In the genomic region with DNA sequence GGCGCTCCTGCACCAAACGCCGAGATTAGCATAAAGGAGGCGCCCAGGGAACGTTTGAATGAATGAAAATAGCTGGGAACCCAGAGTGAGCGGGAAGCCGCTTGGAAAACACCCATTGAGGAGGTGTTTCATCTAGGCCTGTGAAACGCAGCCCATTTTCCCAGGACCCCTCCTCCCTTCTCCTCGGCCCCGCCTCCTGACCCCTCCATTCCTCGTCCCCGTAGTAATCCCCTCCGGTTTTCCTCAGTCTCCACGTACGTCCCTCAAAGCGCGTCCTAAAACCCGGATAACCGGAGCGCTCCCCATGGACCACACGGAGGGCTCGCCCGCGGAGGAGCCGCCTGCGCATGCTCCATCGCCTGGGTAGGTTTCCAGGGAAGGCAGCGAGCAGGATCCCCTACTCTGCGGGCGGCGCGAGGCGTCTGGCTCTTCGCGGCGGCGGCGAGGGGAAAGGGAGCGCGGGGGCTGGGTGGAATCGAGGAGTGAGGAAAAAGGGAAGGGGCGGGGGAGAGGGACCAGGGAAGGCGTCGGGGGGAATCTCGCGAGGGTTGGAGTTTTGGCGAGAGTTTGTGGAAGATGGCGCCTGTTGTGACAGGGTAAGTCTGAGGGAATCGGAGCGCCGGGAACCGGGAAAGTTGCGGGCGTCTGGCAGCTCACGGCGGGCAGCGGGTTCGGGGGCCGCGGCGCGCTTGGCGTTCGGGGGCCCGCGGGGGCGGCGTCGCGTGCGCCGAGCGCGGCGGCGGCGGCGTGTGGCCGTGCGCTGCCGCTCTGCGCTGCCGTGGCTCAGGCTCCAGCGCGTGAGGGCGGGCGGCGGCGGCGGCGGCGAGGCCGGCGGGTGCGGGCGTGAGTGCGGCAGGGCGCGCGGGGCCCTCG, we compare ENCODE assay signal across 8 cellular contexts. TPM values are rescaled to one million over a fixed set of nuclear protein-coding genes. Genes with fewer than 3 reads are reported as not detected.
A peak's percentile ranks its signal among the peaks of the same experiment; 100 is the strongest.
DNase-seq lines count a peak whose midpoint lies in the region; TF ChIP-seq lines count a peak whose summit lies in the region.

A gene (plus strand): TSS at position 562 of the 873 bp plus-strand sequence. CDS start 15 bp downstream, at position 577.

- H3K36me3 Mint-ChIP-seq in activated naive CD8-positive, alpha-beta T cell treated with anti-CD3 and anti-CD28 coated beads for 36 hours, result peaks cover 21% of the 10 kb centered on the region
- peaks cover 6% of the 10 kb centered on the region for H3K36me3 Mint-ChIP-seq in glutamatergic neuron (ENCODE audit: unreplicated experiment)

- DNase-seq in HFF-Myc (ENCODE audit: extremely low read depth, low read depth), result peak; percentile 94
- peak; percentile 97 to 99 (median 99) for DNase-seq in NCI-H1417 (lab: John Stamatoyannopoulos, UW)
- DNase-seq in activated naive CD8-positive, alpha-beta T cell treated with anti-CD3 and anti-CD28 coated beads for 36 hours, result peak; percentile 79
- DNase-seq in glutamatergic neuron, result peak; percentile 95
- DNase-seq in osteoblast (ENCODE audit: insufficient read length, low spot score, missing footprints), result peak; percentile 99
- DNase-seq in testis, result peak; percentile 95

- H3K27me3 ChIP-seq in SU-DHL-6 (ENCODE audit: low read length), result no peaks in the 10 kb centered on the region
- H3K27me3 ChIP-seq in osteoblast (ENCODE audit: insufficient read depth, low read length), result no peaks in the 10 kb centered on the region
- no peaks in the 10 kb centered on the region for H3K27me3 ChIP-seq in testis

- peak within 1 kb of the TSS; percentile 99 for H3K4me3 Mint-ChIP-seq in activated naive CD8-positive, alpha-beta T cell treated with anti-CD3 and anti-CD28 coated beads for 36 hours
- H3K4me3 Mint-ChIP-seq in glutamatergic neuron (ENCODE audit: unreplicated experiment), result peak within 1 kb of the TSS; percentile 98

- H2AFZ ChIP-seq in SU-DHL-6 (ENCODE audit: low read depth, low read length, severe bottlenecking) (peak within 1 kb of the TSS; percentile 84), osteoblast (ENCODE audit: low read length) (peak within 1 kb of the TSS; percentile 89)

- H3K4me2 ChIP-seq in SU-DHL-6 (ENCODE audit: low read depth, low read length, poor library complexity, severe bottlenecking), result peak within 1 kb of the TSS; percentile 87
- H3K4me2 ChIP-seq in osteoblast (ENCODE audit: insufficient read depth, low read length), result peak within 1 kb of the TSS; percentile 92

- H3K9me3 ChIP-seq in ES-I3 (ENCODE audit: control insufficient read depth, insufficient read depth, low read length) (peaks cover 15% of the 10 kb centered on the region), SU-DHL-6 (ENCODE audit: insufficient read depth, low read length) (no peaks in the 10 kb centered on the region), osteoblast (ENCODE audit: low read depth, low read length) (peaks cover 3% of the 10 kb centered on the region), testis (no peaks in the 10 kb centered on the region)

- H3K36me3 ChIP-seq in ES-I3 (ENCODE audit: insufficient read depth, low read length) (no peaks in the 10 kb centered on the region), SU-DHL-6 (ENCODE audit: low read length) (no peaks in the 10 kb centered on the region), osteoblast (ENCODE audit: insufficient read depth, low read length) (no peaks in the 10 kb centered on the region), testis (ENCODE audit: low read depth, missing control alignments) (no peaks in the 10 kb centered on the region)

- H4K20me1 ChIP-seq in SU-DHL-6 (ENCODE audit: low read depth, low read length) (peaks cover 23% of the 10 kb centered on the region), osteoblast (ENCODE audit: insufficient read depth, low read length) (peaks cover 15% of the 10 kb centered on the region)

- peaks cover 39% of the 10 kb centered on the region for H3K4me1 Mint-ChIP-seq in activated naive CD8-positive, alpha-beta T cell treated with anti-CD3 and anti-CD28 coated beads for 36 hours
- H3K4me1 Mint-ChIP-seq in glutamatergic neuron (ENCODE audit: low read depth, unreplicated experiment), result peaks cover 19% of the 10 kb centered on the region

- H3K9ac ChIP-seq in ES-I3 (ENCODE audit: low read depth, low read length) (peak within 1 kb of the TSS; percentile 97), SU-DHL-6 (ENCODE audit: low read length) (peak within 1 kb of the TSS; percentile 84)

- WGBS in testis, 2 donors, result 0 to 1% methylated on average over 86 to 93 of the region's 101 CpGs

- H3K9me2 ChIP-seq in SU-DHL-6 (replicated peaks; ENCODE audit: insufficient read depth, low read length), result no peaks in the 10 kb centered on the region

- intact Hi-C loops in testis (cut with DNase I; ENCODE audit: low total_unique reads), result no loop called here

- TF ChIP-seq CTCF in HFF-Myc (IDR thresholded peaks at IDR 0.05; ENCODE audit: low read depth, low read length, missing control alignments) (no peak), SU-DHL-6 (IDR thresholded peaks at IDR 0.05; ENCODE audit: insufficient read depth, low read length, poor library complexity, severe bottlenecking) (no peak), glutamatergic neuron (IDR thresholded peaks at IDR 0.05; ENCODE audit: partially characterized antibody, unreplicated experiment) (no peak), osteoblast (IDR thresholded peaks at IDR 0.05; ENCODE audit: extremely low read depth, low read depth, low read length) (no peak), testis (IDR thresholded peaks at IDR 0.05) (peak in 1 of 3 experiments; percentile 13)

- no peaks in the 10 kb centered on the region for H3K27me3 Mint-ChIP-seq in activated naive CD8-positive, alpha-beta T cell treated with anti-CD3 and anti-CD28 coated beads for 36 hours
- H3K27me3 Mint-ChIP-seq in glutamatergic neuron (ENCODE audit: unreplicated experiment), result peaks cover 16% of the 10 kb centered on the region

- H3F3A ChIP-seq in SU-DHL-6 (ENCODE audit: insufficient read depth), result peaks cover 17% of the 10 kb centered on the region; the same call in 1 of the 2 replicates

- H3K9me3 Mint-ChIP-seq in activated naive CD8-positive, alpha-beta T cell treated with anti-CD3 and anti-CD28 coated beads for 36 hours, result peaks cover 17% of the 10 kb centered on the region
- peaks cover 20% of the 10 kb centered on the region for H3K9me3 Mint-ChIP-seq in glutamatergic neuron (ENCODE audit: unreplicated experiment)

- H3K27ac Mint-ChIP-seq in activated naive CD8-positive, alpha-beta T cell treated with anti-CD3 and anti-CD28 coated beads for 36 hours, result peak within 1 kb of the TSS; percentile 100
- peak within 1 kb of the TSS; percentile 99 for H3K27ac Mint-ChIP-seq in glutamatergic neuron (ENCODE audit: unreplicated experiment)

- H3K4me1 ChIP-seq in ES-I3 (ENCODE audit: insufficient read depth, low read length), result peaks cover 13% of the 10 kb centered on the region; the same call in 1 of the 2 replicates
- H3K4me1 ChIP-seq in osteoblast (ENCODE audit: insufficient read depth, low read length), result peaks cover 33% of the 10 kb centered on the region
- peaks cover 10% of the 10 kb centered on the region for H3K4me1 ChIP-seq in testis

- H3K4me3 ChIP-seq in HFF-Myc (replicated peaks; ENCODE audit: low read depth, low read length), result peak within 1 kb of the TSS; percentile 94
- peak within 1 kb of the TSS; percentile 99 for H3K4me3 ChIP-seq in SU-DHL-6 (ENCODE audit: insufficient read depth, low read length, poor library complexity, severe bottlenecking)
- H3K4me3 ChIP-seq in osteoblast (ENCODE audit: insufficient read depth, low read length), result peak within 1 kb of the TSS; percentile 83
- peak within 1 kb of the TSS; percentile 74 to 85 for H3K4me3 ChIP-seq in testis

- H3K27ac ChIP-seq in SU-DHL-6 (ENCODE audit: low read depth, low read length) (peak within 1 kb of the TSS; percentile 89), osteoblast (ENCODE audit: low read depth, low read length) (peak within 1 kb of the TSS; percentile 93), testis (peak within 1 kb of the TSS; percentile 96 to 97)

- H3K79me2 ChIP-seq in SU-DHL-6 (ENCODE audit: insufficient read depth, low read length) (peaks cover 42% of the 10 kb centered on the region), osteoblast (ENCODE audit: insufficient read depth, low read length) (peaks cover 50% of the 10 kb centered on the region)

- no peak for TF ChIP-seq POLR2A in testis (IDR thresholded peaks at IDR 0.05)

RNA-seq across cellular contexts. Expression of the gene that starts here (rescaled TPM):
- 10 to 100 TPM; 88.7 to 93.5 TPM for total RNA-seq in activated naive CD8-positive, alpha-beta T cell treated with anti-CD3 and anti-CD28 coated beads for 36 hours
- total RNA-seq in glutamatergic neuron (ENCODE audit: unreplicated experiment) (121 TPM), osteoblast (106 and 109 TPM in 2 replicates), testis (10 to 100 TPM; 57.7 to 75.8 TPM)
- polyA plus RNA-seq in testis (ENCODE audit: insufficient read depth, low read depth, low replicate concordance), result 71.6 TPM

Comparison
In these comparisons a context has a peak if more than half of its experiments do, and no peak if none do; other contexts are left out.
1. Peak in every context shown above with its lines: DNase-seq, H3K4me3 ChIP-seq and H3K27ac ChIP-seq.